Comparison of ENCODE assay signal across 10 cellular contexts in the genomic region with DNA sequence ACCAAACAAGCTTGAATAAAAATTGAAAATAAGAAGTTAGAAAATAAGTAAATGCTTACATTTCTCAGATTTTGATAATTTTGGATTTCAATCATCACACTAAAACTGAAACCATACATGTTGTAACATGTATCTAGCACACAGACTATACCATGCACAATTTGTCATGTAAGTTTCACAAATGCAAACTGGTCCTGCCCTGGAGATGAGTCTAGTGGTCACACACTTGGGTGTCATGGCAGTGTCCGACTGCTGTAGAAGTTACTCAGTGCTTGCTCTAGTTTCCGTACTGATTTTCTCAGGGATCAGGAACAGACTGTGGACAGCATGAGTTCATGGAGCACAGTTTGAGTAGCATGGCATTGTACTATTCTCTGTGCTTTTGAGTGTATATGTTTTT.
"Had no signal": no experiment of that assay in that cellular context is flagged by ENCODE, and none has a peak within 500 bp of the region (broad histone marks: within the 10 kb centered on the region; RNA-seq: fewer than 3 reads in every experiment).

No MANE protein-coding gene starts in this region.

- H3K9me3 ChIP-seq: HAP-1 had no signal

- H3K36me3 ChIP-seq: HAP-1 had no signal

- H3K4me3 ChIP-seq: GM23248, HAP-1, K562 had no signal

- H3K27ac ChIP-seq: GM23248 had no signal

- H3K4me1 ChIP-seq: HAP-1 had no signal

- ATAC-seq: HCT116 had no signal

- DNase-seq: GM23248, GOT3, H7, HFFc6, IMR-90, Kasumi-1, KG1 had no signal
